8 cellular contexts compared by ENCODE assay signal in genomic region chr17:57455063-57455914, GRCh38.
DNase-seq lines count a peak whose midpoint lies in the region; ATAC-seq and TF ChIP-seq lines count a peak whose summit lies in the region.

No MANE protein-coding gene starts in this region.

- peak overlapping the region; percentile 12 for H3K4me3 Mint-ChIP-seq in type B pancreatic cell

- intact Hi-C loops in vagina (cut with DNase I), result no loop called here

- H3K79me2 ChIP-seq in hepatocyte, result peaks cover 30% of the 10 kb centered on the region

- H3K4me3 ChIP-seq in BLaER1 (peak overlapping the region; percentile 40), hepatocyte (no peak overlapping the region), vagina (no peak overlapping the region)

- H3K9me2 ChIP-seq in hepatocyte (replicated peaks; ENCODE audit: insufficient read depth), result no peaks in the 10 kb centered on the region

- H4K20me1 ChIP-seq in BLaER1 (no peaks in the 10 kb centered on the region), hepatocyte (ENCODE audit: insufficient read depth, poor library complexity, severe bottlenecking) (no peaks in the 10 kb centered on the region)

- peaks cover 17% of the 10 kb centered on the region for H3K36me3 Mint-ChIP-seq in type B pancreatic cell

- H3K4me1 ChIP-seq in BLaER1, result peaks cover 100% of the 10 kb centered on the region
- H3K4me1 ChIP-seq in hepatocyte (ENCODE audit: insufficient read depth), result no peaks in the 10 kb centered on the region
- no peaks in the 10 kb centered on the region for H3K4me1 ChIP-seq in vagina

- no peaks in the 10 kb centered on the region for H3K9me3 ChIP-seq in BLaER1
- H3K9me3 ChIP-seq in hepatocyte (ENCODE audit: low read depth), result no peaks in the 10 kb centered on the region
- no peaks in the 10 kb centered on the region for H3K9me3 ChIP-seq in vagina

- ATAC-seq in GM19372 (IDR thresholded peaks at IDR 0.05; ENCODE audit: low read depth, unreplicated experiment) (peak; percentile 72), HG03354 (IDR thresholded peaks at IDR 0.05; ENCODE audit: poor library complexity, severe bottlenecking, unreplicated experiment) (peak; percentile 84)

- peak overlapping the region; percentile 99 for H3K27ac ChIP-seq in BLaER1
- peak overlapping the region; percentile 34 for H3K27ac ChIP-seq in hepatocyte
- H3K27ac ChIP-seq in vagina, result no peak overlapping the region

- H3K9ac ChIP-seq in BLaER1, result peak overlapping the region; percentile 82

- H3K27me3 Mint-ChIP-seq in type B pancreatic cell, result no peaks in the 10 kb centered on the region

- no peaks in the 10 kb centered on the region for H3K27me3 ChIP-seq in BLaER1
- no peaks in the 10 kb centered on the region for H3K27me3 ChIP-seq in hepatocyte
- H3K27me3 ChIP-seq in vagina, result no peaks in the 10 kb centered on the region

- H3K36me3 ChIP-seq in BLaER1, result peaks cover 57% of the 10 kb centered on the region
- no peaks in the 10 kb centered on the region for H3K36me3 ChIP-seq in hepatocyte (replicated peaks; ENCODE audit: insufficient read depth, low read depth)
- H3K36me3 ChIP-seq in vagina, result no peaks in the 10 kb centered on the region

- H2AFZ ChIP-seq in hepatocyte, result no peak overlapping the region

- no peak for TF ChIP-seq POLR2A in vagina (IDR thresholded peaks at IDR 0.05)

- WGBS in hepatocyte (ENCODE audit: low lambda C conversion rate, missing lambda C conversion rate), result 74% methylated on average over 25 of the region's 25 CpGs

- H3K4me2 ChIP-seq in BLaER1 (peak overlapping the region; percentile 84), hepatocyte (peak overlapping the region; percentile 14)

- peak; percentile 23 for DNase-seq in activated CD8-positive, alpha-beta memory T cell treated with anti-CD3 and anti-CD28 coated beads, Interleukin-2, amount 50 U/mL, for 4 hours
- DNase-seq in hepatocyte (ENCODE audit: low spot score) (no peak), type B pancreatic cell (ENCODE audit: extremely low spot score, unreplicated experiment) (no peak), amniotic stem cell (lab: John Stamatoyannopoulos, UW) (no peak), vagina (ENCODE audit: extremely low spot score in 2 of 2) (no peak)

- peaks cover 29% of the 10 kb centered on the region for H3K4me1 Mint-ChIP-seq in type B pancreatic cell (ENCODE audit: unreplicated experiment)

- H3K27ac Mint-ChIP-seq in type B pancreatic cell, result peak overlapping the region; percentile 11

- TF ChIP-seq CTCF in hepatocyte (IDR thresholded peaks at IDR 0.05; ENCODE audit: poor library complexity) (no peak), type B pancreatic cell (conservative IDR thresholded peaks at IDR 0.05) (no peak), vagina (IDR thresholded peaks at IDR 0.05) (no peak)

- no peaks in the 10 kb centered on the region for H3K9me3 Mint-ChIP-seq in type B pancreatic cell
